16 cellular contexts compared by ENCODE assay signal in the genomic region with DNA sequence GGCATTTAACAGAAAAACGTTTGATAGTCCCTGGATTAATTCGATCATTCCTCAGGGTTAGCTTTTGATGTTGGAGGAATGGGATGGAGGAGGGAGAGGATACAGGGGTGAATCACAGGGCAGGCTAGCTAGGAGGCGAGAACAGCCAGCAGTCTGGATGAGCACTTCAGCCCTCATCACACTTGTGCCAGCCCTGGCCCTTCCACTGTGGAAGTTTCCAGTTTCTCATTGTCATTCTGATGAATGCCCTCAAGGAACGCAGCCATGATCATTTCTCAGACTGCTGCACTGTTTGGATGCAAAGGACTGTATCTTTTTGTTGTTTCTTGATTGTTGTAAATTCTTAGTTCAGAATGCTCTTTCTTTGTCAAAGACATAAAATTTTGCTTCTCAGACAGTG.
DNase-seq lines count a peak whose midpoint lies in the region; ATAC-seq and TF ChIP-seq lines count a peak whose summit lies in the region.
"Had no signal": no experiment of that assay in that cellular context is flagged by ENCODE, and none has a peak within 500 bp of the region (broad histone marks: within the 10 kb centered on the region; RNA-seq: fewer than 3 reads in every experiment).

No MANE protein-coding gene starts in this region.

- H4K8ac ChIP-seq in mesendoderm (ENCODE audit: low read depth, low read length): no peak overlapping the region

- no peak overlapping the region for H3K9ac ChIP-seq in fibroblast of lung (ENCODE audit: insufficient read depth, low read length)
- H3K9ac ChIP-seq in mesendoderm (ENCODE audit: low read length): no peak overlapping the region

- H2AK5ac ChIP-seq in mesendoderm (ENCODE audit: low read length): no peak overlapping the region

- DNase-seq in A673 (ENCODE audit: low spot score): no peak
- peak; percentile 13 for DNase-seq in NCI-H226
- peak; percentile 11 to 22 for DNase-seq in fibroblast of lung (ENCODE audit: low read depth in 2 of 2)
- peak; percentile 29 for DNase-seq in mesendoderm
- no peak for DNase-seq in dorsolateral prefrontal cortex
- no peak for DNase-seq in adrenal gland
- DNase-seq in activated CD4-positive, alpha-beta T cell treated with anti-CD3 and anti-CD28 coated beads for 1 hour: no peak
- DNase-seq: 8988T, DMS153, EL, NCI-H146, NCI-H2081 treated with DMSO at 0.1 percent for 48 hours, NCI-H2227 treated with DMSO at 0.1 percent for 48 hours, NCI-H526 treated with DMSO at 0.1 percent for 48 hours, OCI-M1 had no signal

- ATAC-seq in GM18868 (IDR thresholded peaks at IDR 0.05; ENCODE audit: unreplicated experiment): no peak

- H3K36me3 ChIP-seq in A673 (ENCODE audit: insufficient read depth, low read length, poor library complexity, severe bottlenecking): no peaks in the 10 kb centered on the region
- H3K36me3 ChIP-seq in fibroblast of lung (ENCODE audit: control insufficient read depth, insufficient read depth, low read length): no peaks in the 10 kb centered on the region
- no peaks in the 10 kb centered on the region for H3K36me3 ChIP-seq in mesendoderm (ENCODE audit: control insufficient read depth, insufficient read depth, low read length)
- H3K36me3 ChIP-seq in adrenal gland (replicated peaks in 1 of 2): no peaks in the 10 kb centered on the region

- no peak overlapping the region for H2AFZ ChIP-seq in fibroblast of lung (ENCODE audit: low read length)

- H3K9me3 ChIP-seq in A673 (ENCODE audit: low read depth, low read length, poor library complexity, severe bottlenecking) (no peaks in the 10 kb centered on the region), fibroblast of lung (ENCODE audit: control insufficient read depth, insufficient read depth, low read depth, low read length) (no peaks in the 10 kb centered on the region), adrenal gland (replicated peaks in 1 of 3) (no peaks in the 10 kb centered on the region)

- H3K56ac ChIP-seq in mesendoderm (ENCODE audit: low read length): no peak overlapping the region

- no peak overlapping the region for H3K23ac ChIP-seq in mesendoderm (ENCODE audit: low read length)

- H3K4me1 ChIP-seq in A673 (ENCODE audit: insufficient read depth, low read length, poor library complexity, severe bottlenecking): peaks cover 69% of the 10 kb centered on the region
- H3K4me1 ChIP-seq in fibroblast of lung (ENCODE audit: control insufficient read depth, extremely low read depth, insufficient read depth, low read length): no peaks in the 10 kb centered on the region
- H3K4me1 ChIP-seq in mesendoderm (ENCODE audit: control insufficient read depth, low read depth, low read length): peaks cover 10% of the 10 kb centered on the region
- no peaks in the 10 kb centered on the region for H3K4me1 ChIP-seq in adrenal gland (replicated peaks in 1 of 2)

- CTCF ChIA-PET in A673 (lab: Charles Lee): no interaction called here

- H2BK120ac ChIP-seq in mesendoderm (ENCODE audit: low read depth, low read length): no peak overlapping the region

- TF ChIP-seq CTCF in A673 (conservative IDR thresholded peaks at IDR 0.05; ENCODE audit: low read depth, low read length) (no peak), fibroblast of lung (conservative IDR thresholded peaks at IDR 0.05 in 1 of 2, IDR thresholded peaks at IDR 0.05 in 1 of 2; ENCODE audit: low read depth in 1 of 2, low read length in 2 of 2) (no peak), dorsolateral prefrontal cortex (IDR thresholded peaks at IDR 0.05 in 54 of 56, conservative IDR thresholded peaks at IDR 0.05 in 2 of 56; ENCODE audit: low read depth in 1 of 56, partially characterized antibody in 56 of 56) (no peak), adrenal gland (IDR thresholded peaks at IDR 0.05) (no peak)

- no peak overlapping the region for H3K4ac ChIP-seq in mesendoderm (ENCODE audit: low read depth, low read length)

- no peak for TF ChIP-seq POLR2A in adrenal gland (IDR thresholded peaks at IDR 0.05)

- no peak overlapping the region for H2BK15ac ChIP-seq in mesendoderm (replicated peaks; ENCODE audit: low read depth)

- POLR2A ChIA-PET in A673 (lab: Charles Lee; ENCODE audit: low non-redundant PET): no interaction called here

- no CpG with 5 or more reads among the region's 4 CpGs for WGBS in mesendoderm (ENCODE audit: extremely low coverage, insufficient coverage, low lambda C conversion rate)
- WGBS in adrenal gland, 4 donors: 41 to 53% (median 52%) methylated on average over 4 of the region's 4 CpGs

- H3K4me2 ChIP-seq in fibroblast of lung (ENCODE audit: extremely low read depth, insufficient read depth, low read length): no peak overlapping the region
- H3K4me2 ChIP-seq in mesendoderm (ENCODE audit: low read length): no peak overlapping the region

- H3K79me2 ChIP-seq in fibroblast of lung (ENCODE audit: control insufficient read depth, insufficient read depth, low read length): no peaks in the 10 kb centered on the region
- no peaks in the 10 kb centered on the region for H3K79me2 ChIP-seq in mesendoderm (ENCODE audit: control insufficient read depth, insufficient read depth, low read length)

- H3K27ac ChIP-seq in A673 (ENCODE audit: low read depth, low read length, poor library complexity, severe bottlenecking): peak overlapping the region; percentile 97
- H3K27ac ChIP-seq in fibroblast of lung (ENCODE audit: insufficient read depth, low read length): no peak overlapping the region
- no peak overlapping the region for H3K27ac ChIP-seq in mesendoderm (ENCODE audit: low read depth, low read length)
- H3K27ac ChIP-seq in dorsolateral prefrontal cortex: peak overlapping the region in 18 of 59 donors; percentile 4 to 67 (median 37)
- no peak overlapping the region for H3K27ac ChIP-seq in adrenal gland

- BruUV-seq in A673 (replicated peaks; lab: Mats Ljungman, UMichigan): no TSS peak

- H3K27me3 ChIP-seq in A673 (replicated peaks; ENCODE audit: insufficient read depth, low read depth, low read length, poor library complexity) (no peaks in the 10 kb centered on the region), fibroblast of lung (ENCODE audit: control insufficient read depth, insufficient read depth, low read length) (no peaks in the 10 kb centered on the region), mesendoderm (ENCODE audit: insufficient read depth, low read length, poor library complexity) (no peaks in the 10 kb centered on the region), dorsolateral prefrontal cortex (no peaks in the 10 kb centered on the region), adrenal gland (no peaks in the 10 kb centered on the region)

- no peak overlapping the region for H3K4me3 ChIP-seq in A673 (ENCODE audit: low read depth, low read length, poor library complexity, severe bottlenecking)
- H3K4me3 ChIP-seq in fibroblast of lung (replicated peaks in 1 of 4; ENCODE audit: control extremely low read depth in 1 of 4, insufficient read depth in 1 of 4, low read depth in 3 of 4, low read length in 4 of 4): no peak overlapping the region
- no peak overlapping the region for H3K4me3 ChIP-seq in mesendoderm (ENCODE audit: low read length)
- H3K4me3 ChIP-seq in dorsolateral prefrontal cortex: no peak overlapping the region
- no peak overlapping the region for H3K4me3 ChIP-seq in adrenal gland

- no peak overlapping the region for H3K18ac ChIP-seq in mesendoderm (ENCODE audit: low read length)

- no peak overlapping the region for H4K5ac ChIP-seq in mesendoderm (ENCODE audit: low read length)

- no peak overlapping the region for H2BK5ac ChIP-seq in mesendoderm (ENCODE audit: low read length)

- H4K20me1 ChIP-seq in fibroblast of lung (ENCODE audit: control insufficient read depth, extremely low read depth, insufficient read depth, low read length): no peaks in the 10 kb centered on the region

- no peaks in the 10 kb centered on the region for H3K79me1 ChIP-seq in mesendoderm (ENCODE audit: low read length)

- intact Hi-C loops in A673 (cut with micrococcal nuclease; ENCODE audit: unreplicated experiment): loop anchor here (5.0 kb wide), 1 partner anchor 763 kb away; no protein-coding TSS in a partner anchor
- intact Hi-C loops in dorsolateral prefrontal cortex (cut with DNase I): no loop called here
- intact Hi-C loops in adrenal gland (cut with DNase I): no loop called here

Comparison
In these comparisons a context has a peak if more than half of its experiments do, and no peak if none do; other contexts are left out.
1. DNase-seq: peak in NCI-H226 (single experiment), fibroblast of lung (2 of 2) and mesendoderm (single experiment); none in A673 (single experiment), dorsolateral prefrontal cortex (0 of 10), adrenal gland (0 of 7) and activated CD4-positive, alpha-beta T cell treated with anti-CD3 and anti-CD28 coated beads for 1 hour (single experiment).